ENCODE assay signal across 21 cellular contexts in the genomic region with DNA sequence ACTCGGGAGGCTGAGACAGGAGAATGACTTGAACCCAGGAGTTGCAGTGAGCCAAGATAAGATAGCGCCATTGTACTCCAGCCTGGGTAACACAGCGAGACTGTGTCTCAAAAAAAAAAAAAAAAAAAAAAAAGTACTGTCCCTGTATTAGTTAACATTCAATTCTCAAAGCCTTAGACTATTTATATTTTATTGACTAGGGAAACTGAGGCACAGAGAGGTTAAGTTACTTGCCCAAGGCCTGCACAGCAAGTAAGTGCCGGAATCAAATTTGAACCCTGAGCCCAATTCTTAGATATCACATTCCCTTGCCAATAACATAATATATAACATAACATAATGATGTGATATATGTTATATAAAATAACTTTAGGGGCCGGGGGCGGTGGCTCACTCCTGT. TPM values are rescaled to one million over a fixed set of nuclear protein-coding genes. Genes with fewer than 3 reads are reported as not detected.
DNase-seq lines count a peak whose midpoint lies in the region; ATAC-seq and TF ChIP-seq lines count a peak whose summit lies in the region.
"Had no signal": no experiment of that assay in that cellular context is flagged by ENCODE, and none has a peak within 500 bp of the region (broad histone marks: within the 10 kb centered on the region; RNA-seq: fewer than 3 reads in every experiment).

No MANE protein-coding gene starts in this region.

- no peaks in the 10 kb centered on the region for H3K36me3 Mint-ChIP-seq in T-cell
- peaks cover 3% of the 10 kb centered on the region for H3K36me3 Mint-ChIP-seq in central memory CD8-positive, alpha-beta T cell (ENCODE audit: insufficient read depth)
- no peaks in the 10 kb centered on the region for H3K36me3 Mint-ChIP-seq in nephron progenitor cell (ENCODE audit: low read depth)
- no peaks in the 10 kb centered on the region for H3K36me3 Mint-ChIP-seq in activated CD4-positive, alpha-beta memory T cell treated with anti-CD3 and anti-CD28 coated beads for 36 hours
- H3K36me3 Mint-ChIP-seq: CD4-positive, CD25-positive, alpha-beta regulatory T cell; CD8-positive, alpha-beta memory T cell had no signal

- H3K9me3 Mint-ChIP-seq in T-cell (no peaks in the 10 kb centered on the region), nephron progenitor cell (no peaks in the 10 kb centered on the region)
- no peaks in the 10 kb centered on the region for H3K9me3 Mint-ChIP-seq in central memory CD8-positive, alpha-beta T cell
- H3K9me3 Mint-ChIP-seq in activated CD4-positive, alpha-beta memory T cell treated with anti-CD3 and anti-CD28 coated beads for 36 hours = no peaks in the 10 kb centered on the region
- H3K9me3 Mint-ChIP-seq: CD8-positive, alpha-beta memory T cell had no signal

- TF ChIP-seq CTCF in nephron progenitor cell (IDR thresholded peaks at IDR 0.05) = no peak

- ATAC-seq in T-cell (replicated peaks in 1 of 4) = no peak
- ATAC-seq in central memory CD8-positive, alpha-beta T cell (replicated peaks; ENCODE audit: extremely low read depth, poor library complexity, severe bottlenecking) = no peak

- DNase-seq in HEK293T (ENCODE audit: extremely low spot score) (no peak), T-cell (no peak), nephron progenitor cell (no peak), NCI-H1694 treated with DMSO at 0.1 percent for 48 hours (lab: John Stamatoyannopoulos, UW) (no peak), NCI-H1105 treated with DMSO at 0.1 percent for 48 hours (lab: John Stamatoyannopoulos, UW) (no peak), GDM1 (lab: John Stamatoyannopoulos, UW) (no peak)
- DNase-seq in central memory CD8-positive, alpha-beta T cell (ENCODE audit: low spot score in 2 of 2) = no peak
- DNase-seq in activated CD4-positive, alpha-beta memory T cell treated with anti-CD3 and anti-CD28 coated beads for 36 hours = no peak
- DNase-seq: ACHN; BE2C; C1 segment of cervical spinal cord; CD8-positive, alpha-beta memory T cell; COR-L47; DMS 273 treated with DMSO at 0.1 percent for 48 hours; DMS53; DND-41; EL; GM23248; IMR-90 had no signal

- no peak overlapping the region for H3K27ac Mint-ChIP-seq in T-cell
- H3K27ac Mint-ChIP-seq in central memory CD8-positive, alpha-beta T cell (ENCODE audit: low read depth) = peak overlapping the region; percentile 75
- no peak overlapping the region for H3K27ac Mint-ChIP-seq in nephron progenitor cell
- no peak overlapping the region for H3K27ac Mint-ChIP-seq in activated CD4-positive, alpha-beta memory T cell treated with anti-CD3 and anti-CD28 coated beads for 36 hours
- H3K27ac Mint-ChIP-seq: CD4-positive, CD25-positive, alpha-beta regulatory T cell had no signal

- POLR2A ChIA-PET in HEK293T (lab: Yijun Ruan, JAX) = no interaction called here
- POLR2A ChIA-PET in T-cell (lab: Charles Lee) = no interaction called here
- POLR2A ChIA-PET in activated CD4-positive, alpha-beta memory T cell treated with anti-CD3 and anti-CD28 coated beads for 36 hours (lab: Charles Lee) = no interaction called here

- H3K4me3 Mint-ChIP-seq in T-cell (peak overlapping the region in 2 of 3 donors; percentile 41 to 79), nephron progenitor cell (peak overlapping the region; percentile 79)
- H3K4me3 Mint-ChIP-seq in central memory CD8-positive, alpha-beta T cell = no peak overlapping the region
- H3K4me3 Mint-ChIP-seq in activated CD4-positive, alpha-beta memory T cell treated with anti-CD3 and anti-CD28 coated beads for 36 hours = no peak overlapping the region

- peaks cover 25 to 36% of the 10 kb centered on the region in 2 donors for H3K27me3 Mint-ChIP-seq in T-cell
- H3K27me3 Mint-ChIP-seq in central memory CD8-positive, alpha-beta T cell = no peaks in the 10 kb centered on the region
- peaks cover 33% of the 10 kb centered on the region for H3K27me3 Mint-ChIP-seq in nephron progenitor cell (ENCODE audit: low read depth, poor library complexity)
- H3K27me3 Mint-ChIP-seq in activated CD4-positive, alpha-beta memory T cell treated with anti-CD3 and anti-CD28 coated beads for 36 hours = peaks cover 17% of the 10 kb centered on the region

- H3K4me1 Mint-ChIP-seq in T-cell (peaks cover 6 to 16% (median 8%) of the 10 kb centered on the region in 3 donors), nephron progenitor cell (peaks cover 5% of the 10 kb centered on the region)
- peaks cover 6% of the 10 kb centered on the region for H3K4me1 Mint-ChIP-seq in central memory CD8-positive, alpha-beta T cell
- peaks cover 4% of the 10 kb centered on the region for H3K4me1 Mint-ChIP-seq in activated CD4-positive, alpha-beta memory T cell treated with anti-CD3 and anti-CD28 coated beads for 36 hours (ENCODE audit: low read depth)

- CTCF ChIA-PET in HEK293T (lab: Yijun Ruan, JAX) (no interaction called here), T-cell (lab: Charles Lee) (interaction anchor here in 1 of 2 donors (0.7 kb wide), 1 partner anchor 159 kb away, joined by 3 read pairs; no protein-coding TSS in a partner anchor)
- CTCF ChIA-PET in activated CD4-positive, alpha-beta memory T cell treated with anti-CD3 and anti-CD28 coated beads for 36 hours (lab: Charles Lee) = interaction anchor here (0.9 to 3.4 kb wide), 9 partner anchors 13 to 221 kb away, joined by 3 to 17 read pairs (median 4); no protein-coding TSS in a partner anchor

- intact Hi-C loops in activated CD4-positive, alpha-beta memory T cell treated with anti-CD3 and anti-CD28 coated beads for 36 hours (cut with micrococcal nuclease) = loop anchor here (5.0 kb wide), 2 partner anchors 87 to 147 kb away; a partner anchor contains a TSS

TF ChIP-seq in HEK293T, 16 proteins besides CTCF, POLR2A, EP300 and RAD21:
- TF ChIP-seq FOXA1 (IDR thresholded peaks at IDR 0.05) (no peak), ZNF384 (IDR thresholded peaks at IDR 0.05) (peak; percentile 62)
TF ChIP-seq in HEK293T: peak in this region for 1.

RNA-seq across cellular contexts. Expression of a gene that starts 0.9 kb away (rescaled TPM):
- total RNA-seq in T-cell = under 1 TPM in 1 of 5 donors, not detected in 4; 0.35 TPM
- not detected for total RNA-seq in activated CD4-positive, alpha-beta memory T cell treated with anti-CD3 and anti-CD28 coated beads for 36 hours
- total RNA-seq: CD8-positive, alpha-beta memory T cell; GM23248; H4 had no signal

RNA-seq across cellular contexts. Expression of a gene that starts 17.0 kb away (rescaled TPM):
- total RNA-seq in T-cell = not detected
- not detected for total RNA-seq in activated CD4-positive, alpha-beta memory T cell treated with anti-CD3 and anti-CD28 coated beads for 36 hours
- total RNA-seq: CD4-positive, CD25-positive, alpha-beta regulatory T cell; CD8-positive, alpha-beta memory T cell; GM23248; H4; IMR-90 had no signal

RNA-seq across cellular contexts. Expression of a gene that starts 30.7 kb away (rescaled TPM):
- total RNA-seq in T-cell = 10 to 100 TPM; 14.5 to 23.2 (median 21.3) TPM
- total RNA-seq in activated CD4-positive, alpha-beta memory T cell treated with anti-CD3 and anti-CD28 coated beads for 36 hours = 10 to 100 TPM; 27.2 to 27.4 TPM

Comparison
In these comparisons a context has a peak if more than half of its experiments do, and no peak if none do; other contexts are left out.
1. H3K4me3 Mint-ChIP-seq: peak in T-cell (2 of 3) and nephron progenitor cell (single experiment); none in central memory CD8-positive, alpha-beta T cell (single experiment) and activated CD4-positive, alpha-beta memory T cell treated with anti-CD3 and anti-CD28 coated beads for 36 hours (single experiment).